13 cellular contexts compared by ENCODE assay signal in the genomic region with DNA sequence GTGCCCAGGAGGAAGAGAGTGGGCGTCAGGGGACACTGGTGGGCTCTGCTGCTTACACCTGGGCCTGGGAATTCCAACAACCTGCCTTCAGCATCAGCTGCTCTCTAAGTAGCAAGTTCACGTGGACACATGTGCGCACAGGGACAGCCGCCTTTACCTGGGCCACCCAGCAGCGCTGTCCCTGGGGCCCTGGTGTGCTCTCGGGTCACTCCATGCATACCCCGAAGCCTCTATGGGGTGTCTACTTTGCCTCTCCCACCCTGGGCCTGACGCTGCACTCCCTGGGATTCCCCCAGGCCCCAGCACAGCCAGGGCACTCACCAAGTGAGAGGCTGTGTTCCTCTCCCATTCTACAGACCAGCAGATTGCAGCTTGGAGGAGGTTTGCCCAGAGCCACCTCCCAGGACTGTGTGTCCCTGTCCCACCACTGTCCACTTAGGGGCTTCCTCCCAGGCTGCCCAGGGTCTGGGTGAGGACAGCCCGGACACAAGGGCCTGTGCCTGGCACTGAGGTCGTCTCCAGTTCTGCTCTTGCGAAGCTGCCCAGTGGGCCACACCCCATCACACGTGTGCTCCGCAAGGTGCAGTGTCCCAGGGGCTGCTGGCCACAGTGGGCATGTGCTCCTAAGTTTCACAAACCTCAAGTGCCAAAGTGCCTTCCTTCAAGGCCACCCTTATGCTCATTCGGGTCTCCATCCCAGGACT. TPM values are rescaled to one million over a fixed set of nuclear protein-coding genes. Genes with fewer than 3 reads are reported as not detected.
A peak's percentile ranks its signal among the peaks of the same experiment; 100 is the strongest.
DNase-seq lines count a peak whose midpoint lies in the region; ATAC-seq, FAIRE-seq and TF ChIP-seq lines count a peak whose summit lies in the region.
"Had no signal": no experiment of that assay in that cellular context is flagged by ENCODE, and none has a peak within 500 bp of the region (broad histone marks: within the 10 kb centered on the region; RNA-seq: fewer than 3 reads in every experiment).

No MANE protein-coding gene starts in this region.

- H3K9me1 ChIP-seq in K562 (ENCODE audit: control insufficient read depth, insufficient read depth, low read length), result no peaks in the 10 kb centered on the region

- H3K36me3 ChIP-seq in K562 (ENCODE audit: control insufficient read depth, insufficient read depth, low read length) (no peaks in the 10 kb centered on the region), mesodermal cell (ENCODE audit: control insufficient read depth, insufficient read depth, low read length) (peaks cover 15% of the 10 kb centered on the region)

- H3K4me2 ChIP-seq in K562 (ENCODE audit: insufficient read depth, low read length), result no peak overlapping the region

- no peak for TF ChIP-seq POLR2A in K562 (conservative IDR thresholded peaks at IDR 0.05)

- H3K4me3 Mint-ChIP-seq in T-helper 2 cell treated with Interferon-gamma antibody and Interleukin-4, amounts not matched to agents 5 μg/mL and 100 μg/mL, for 36 hours, result no peak overlapping the region

- H3K27ac ChIP-seq in K562 (ENCODE audit: extremely low read depth, low read depth, low read length), result no peak overlapping the region
- H3K27ac ChIP-seq in mesodermal cell (ENCODE audit: low read depth, low read length, severe bottlenecking), result peak overlapping the region; percentile 73
- peak overlapping the region; percentile 23 for H3K27ac ChIP-seq in substantia nigra (ENCODE audit: low read depth, low read length, poor library complexity, severe bottlenecking)

- CTCF ChIA-PET in K562 (lab: Yijun Ruan, JAX; ENCODE audit: low intra/inter-chr PET ratio), result no interaction called here

- no peaks in the 10 kb centered on the region for H3K9me3 Mint-ChIP-seq in T-helper 2 cell treated with Interferon-gamma antibody and Interleukin-4, amounts not matched to agents 5 μg/mL and 100 μg/mL, for 36 hours
- H3K9me3 Mint-ChIP-seq: stimulated activated naive B cell treated with anti-CD40 and anti-IgM and Interleukin-4, amounts not matched to agents 10 μg/mL and 1 μg/mL and 100 μg/mL, for 72 hours had no signal

- no peak for TF ChIP-seq RAD21 in K562 (CRISPR knock-in tag; conservative IDR thresholded peaks at IDR 0.05 in 1 of 2, IDR thresholded peaks at IDR 0.05 in 1 of 2)

- DNase-seq in T-helper 2 cell treated with Interferon-gamma antibody and Interleukin-4, amounts not matched to agents 5 μg/mL and 100 μg/mL, for 36 hours (ENCODE audit: low spot score), result no peak
- DNase-seq in T-helper 2 cell (no peak), K562 (ENCODE audit: extremely low read depth in 1 of 4, low spot score in 3 of 4) (no peak), substantia nigra (lab: John Stamatoyannopoulos, UW) (no peak), CD1c-positive myeloid dendritic cell (ENCODE audit: extremely low spot score) (no peak)
- no peak for DNase-seq in effector CD4-positive, alpha-beta T cell
- DNase-seq: NCI-H1930; stimulated activated naive B cell treated with anti-CD40 and anti-IgM and Interleukin-4, amounts not matched to agents 10 μg/mL and 1 μg/mL and 100 μg/mL, for 72 hours had no signal

- FAIRE-seq in K562 (lab: Jason Lieb, UNC), result no peak
- FAIRE-seq: astrocyte, H54 had no signal

- no TSS peak for BruUV-seq in K562 (replicated peaks; lab: Mats Ljungman, UMichigan)

- in situ Hi-C loops in K562 (cut with MboI), result no loop called here

- H3K9ac ChIP-seq in K562 (ENCODE audit: insufficient read depth in 1 of 2, low read depth in 2 of 2, low read length in 2 of 2), result peak overlapping the region in 1 of 2 experiments; percentile 31; a peak in 1 of 4 replicates

- no peaks in the 10 kb centered on the region for H3K27me3 ChIP-seq in K562 (ENCODE audit: control insufficient read depth in 2 of 2, insufficient read depth in 2 of 2, low read length in 2 of 2)

- peaks cover 4% of the 10 kb centered on the region for H3K36me3 Mint-ChIP-seq in T-helper 2 cell treated with Interferon-gamma antibody and Interleukin-4, amounts not matched to agents 5 μg/mL and 100 μg/mL, for 36 hours (ENCODE audit: low read depth)

- H3K27ac Mint-ChIP-seq in T-helper 2 cell treated with Interferon-gamma antibody and Interleukin-4, amounts not matched to agents 5 μg/mL and 100 μg/mL, for 36 hours, result peak overlapping the region; percentile 39

- H4K20me1 ChIP-seq in K562 (replicated peaks; ENCODE audit: control insufficient read depth, insufficient read depth, low read length), result no peaks in the 10 kb centered on the region

- no peaks in the 10 kb centered on the region for H3K27me3 Mint-ChIP-seq in T-helper 2 cell treated with Interferon-gamma antibody and Interleukin-4, amounts not matched to agents 5 μg/mL and 100 μg/mL, for 36 hours (ENCODE audit: low read depth)
- H3K27me3 Mint-ChIP-seq: stimulated activated naive B cell treated with anti-CD40 and anti-IgM and Interleukin-4, amounts not matched to agents 10 μg/mL and 1 μg/mL and 100 μg/mL, for 72 hours had no signal

- TF ChIP-seq EP300 in K562 (IDR thresholded peaks at IDR 0.05; ENCODE audit: low read length), result no peak

- H3K79me2 ChIP-seq in K562 (ENCODE audit: control insufficient read depth, insufficient read depth, low read length), result no peaks in the 10 kb centered on the region; the same call in 2 of the 3 replicates

- peaks cover 6 to 57% of the 10 kb centered on the region in 2 experiments; a peak in 4 of 5 replicates for H3K4me1 ChIP-seq in K562 (replicated peaks in 1 of 2; ENCODE audit: control insufficient read depth in 2 of 2, insufficient read depth in 2 of 2, low read length in 2 of 2)
- H3K4me1 ChIP-seq in mesodermal cell (ENCODE audit: control insufficient read depth, insufficient read depth, low read length, poor library complexity, severe bottlenecking), result peaks cover 50% of the 10 kb centered on the region

- no peaks in the 10 kb centered on the region for H3K9me3 ChIP-seq in K562 (replicated peaks; ENCODE audit: control insufficient read depth, insufficient read depth, low read depth, low read length)
- H3K9me3 ChIP-seq in mesodermal cell (ENCODE audit: control insufficient read depth, low read length), result no peaks in the 10 kb centered on the region

- H3K4me3 ChIP-seq in K562, result no peak overlapping the region
- no peak overlapping the region for H3K4me3 ChIP-seq in mesodermal cell (ENCODE audit: extremely low read depth, insufficient read depth, low read length, poor library complexity, severe bottlenecking)

- intact Hi-C loops in K562 (cut with micrococcal nuclease), result no loop called here

- H3K4me1 Mint-ChIP-seq in T-helper 2 cell treated with Interferon-gamma antibody and Interleukin-4, amounts not matched to agents 5 μg/mL and 100 μg/mL, for 36 hours (ENCODE audit: low read depth), result peaks cover 29% of the 10 kb centered on the region

- no peak for TF ChIP-seq CTCF in K562 (IDR thresholded peaks at IDR 0.05 in 2 of 3, conservative IDR thresholded peaks at IDR 0.05 in 1 of 3; ENCODE audit: insufficient read depth in 2 of 3, low read depth in 1 of 3, low read length in 3 of 3)

- WGBS in K562 (ENCODE audit: insufficient coverage, low coverage, missing lambda C conversion rate), result 72% methylated on average over 14 of the region's 14 CpGs
- 94 to 98% methylated on average over 13 to 14 of the region's 14 CpGs for WGBS in mesodermal cell (ENCODE audit: insufficient coverage in 2 of 2), 2 experiments

- ATAC-seq in K562 (no peak), HG03342 (IDR thresholded peaks at IDR 0.05; ENCODE audit: unreplicated experiment) (no peak)

- H2AFZ ChIP-seq in K562 (ENCODE audit: low read depth, low read length), result no peak overlapping the region

- POLR2A ChIA-PET in K562 (lab: Yijun Ruan, JAX), result interaction anchor here (0.6 to 1.3 kb wide), 2 partner anchors 10 to 234 kb away, joined by 6 to 7 read pairs; no protein-coding TSS in a partner anchor

RNA-seq across cellular contexts. Expression of gene NINJ1, which starts 5.9 kb away (rescaled TPM):
- total RNA-seq in K562 (2011; cell fraction: chromatin; rRNA removed; ENCODE audit: low replicate concordance), result 3.9 and 9.8 TPM in 2 replicates
- total RNA-seq in K562 (2011; cell fraction: nucleolus; rRNA removed), result 5.9 and 7.5 TPM in 2 replicates
- total RNA-seq in K562 (2011; cell fraction: nucleoplasm; rRNA removed), result 6.2 and 9.3 TPM in 2 replicates
- total RNA-seq in K562 (2014; rRNA removed) (8.2 and 14.7 TPM in 2 replicates), K562 (2014; rRNA removed; fragmentation: Illumina TruSeq; extraction: Trizol) (0.77 and 1.9 TPM in 2 replicates), K562 (2015; rRNA removed; fragmentation: Illumina TruSeq; extraction: Trizol) (4.8 and 4.9 TPM in 2 replicates), K562 (2021) (8.3 and 8.4 TPM in 2 replicates)
- polyA plus RNA-seq in K562 (2011; rRNA removed) (3.2 and 5.8 TPM in 2 replicates), K562 (2014; fragmentation: Illumina TruSeq; extraction: Trizol) (7.6 and 10.8 TPM in 2 replicates), K562 (2014; fragmentation: Nextera tagmentation; extraction: Ambion mirVana) (under 1 TPM; 0.13 to 0.94 TPM), K562 (2014; rRNA removed) (8.4 and 10.7 TPM in 2 replicates)
- polyA plus RNA-seq in K562 (2011; cell fraction: cytosol; rRNA removed), result 9.7 and 20.4 TPM in 2 replicates
- polyA plus RNA-seq in K562 (2011; cell fraction: nucleus; rRNA removed), result 4.3 and 6.6 TPM in 2 replicates
- 9.7 and 34.7 TPM in 2 replicates for polyA plus RNA-seq in K562 (2012)
- polyA minus RNA-seq in K562 (2011; rRNA and poly(A)+ RNA removed), result 1.6 and 2.2 TPM in 2 replicates
- polyA minus RNA-seq in K562 (2011; cell fraction: cytosol; rRNA and poly(A)+ RNA removed), result 2.9 and 7.1 TPM in 2 replicates
- 3.5 and 6.0 TPM in 2 replicates for polyA minus RNA-seq in K562 (2011; cell fraction: nucleus; rRNA and poly(A)+ RNA removed)
- 60.0 TPM for polyA plus RNA-seq in mesodermal cell (2013, experiment 1 of 2)
- polyA plus RNA-seq in mesodermal cell (2013, experiment 2 of 2), result 48.5 TPM

RNA-seq across cellular contexts. Expression of gene CARD19, which starts 32.1 kb away (rescaled TPM):
- 5.1 and 21.8 TPM in 2 replicates for total RNA-seq in K562 (2011; cell fraction: chromatin; rRNA removed; ENCODE audit: low replicate concordance)
- total RNA-seq in K562 (2011; cell fraction: nucleolus; rRNA removed), result 24.3 and 26.3 TPM in 2 replicates
- 14.4 and 20.2 TPM in 2 replicates for total RNA-seq in K562 (2011; cell fraction: nucleoplasm; rRNA removed)
- total RNA-seq in K562 (2014; rRNA removed) (34.9 and 35.3 TPM in 2 replicates), K562 (2014; rRNA removed; fragmentation: Illumina TruSeq; extraction: Trizol) (2.7 and 2.9 TPM in 2 replicates), K562 (2015; rRNA removed; fragmentation: Illumina TruSeq; extraction: Trizol) (13.0 and 14.6 TPM in 2 replicates), K562 (2021) (18.6 and 23.4 TPM in 2 replicates)
- polyA plus RNA-seq in K562 (2011; rRNA removed) (15.9 and 23.7 TPM in 2 replicates), K562 (2014; fragmentation: Illumina TruSeq; extraction: Trizol) (5.3 and 13.8 TPM in 2 replicates), K562 (2014; fragmentation: Nextera tagmentation; extraction: Ambion mirVana) (1 to 10 TPM in 1 of 2 experiments, under 1 TPM in 1; 0.90 to 2.1 TPM), K562 (2014; rRNA removed) (30.7 and 35.3 TPM in 2 replicates)
- polyA plus RNA-seq in K562 (2011; cell fraction: cytosol; rRNA removed), result 40.2 and 99.4 TPM in 2 replicates
- polyA plus RNA-seq in K562 (2011; cell fraction: nucleus; rRNA removed), result 36.2 and 60.4 TPM in 2 replicates
- 19.5 and 30.7 TPM in 2 replicates for polyA plus RNA-seq in K562 (2012)
- 2.4 and 3.3 TPM in 2 replicates for polyA minus RNA-seq in K562 (2011; rRNA and poly(A)+ RNA removed)
- 4.8 and 7.6 TPM in 2 replicates for polyA minus RNA-seq in K562 (2011; cell fraction: cytosol; rRNA and poly(A)+ RNA removed)
- 7.4 and 8.0 TPM in 2 replicates for polyA minus RNA-seq in K562 (2011; cell fraction: nucleus; rRNA and poly(A)+ RNA removed)
- 40.9 TPM for polyA plus RNA-seq in mesodermal cell (2013, experiment 1 of 2)
- polyA plus RNA-seq in mesodermal cell (2013, experiment 2 of 2), result 34.1 TPM

RNA-seq across cellular contexts. Expression of gene WNK2, which starts 55.8 kb away (rescaled TPM):
- total RNA-seq in K562 (2011; cell fraction: chromatin; rRNA removed; ENCODE audit: low replicate concordance), result 5.1 and 9.4 TPM in 2 replicates
- 1.5 and 1.6 TPM in 2 replicates for total RNA-seq in K562 (2011; cell fraction: nucleolus; rRNA removed)
- 4.0 and 4.5 TPM in 2 replicates for total RNA-seq in K562 (2011; cell fraction: nucleoplasm; rRNA removed)
- 0.64 and 1.9 TPM in 2 replicates for total RNA-seq in K562 (2014; rRNA removed)
- 0.36 and 0.41 TPM in 2 replicates for total RNA-seq in K562 (2014; rRNA removed; fragmentation: Illumina TruSeq; extraction: Trizol)
- total RNA-seq in K562 (2015; rRNA removed; fragmentation: Illumina TruSeq; extraction: Trizol), result 0.40 and 0.60 TPM in 2 replicates
- 3.3 TPM in 2 replicates for total RNA-seq in K562 (2021)
- polyA plus RNA-seq in K562 (2011; rRNA removed), result 0.28 and 0.45 TPM in 2 replicates
- polyA plus RNA-seq in K562 (2011; cell fraction: cytosol; rRNA removed), result 0.15 and 0.75 TPM in 2 replicates
- 0.73 and 2.4 TPM in 2 replicates for polyA plus RNA-seq in K562 (2011; cell fraction: nucleus; rRNA removed)
- polyA plus RNA-seq in K562 (2012), result 1.9 and 2.2 TPM in 2 replicates
- polyA plus RNA-seq in K562 (2014; fragmentation: Illumina TruSeq; extraction: Trizol), result 0.73 and 1.7 TPM in 2 replicates
- not detected for polyA plus RNA-seq in K562 (2014; fragmentation: Nextera tagmentation; extraction: Ambion mirVana)
- polyA plus RNA-seq in K562 (2014; rRNA removed), result 1.4 and 1.8 TPM in 2 replicates
- 0.27 and 0.77 TPM in 2 replicates for polyA minus RNA-seq in K562 (2011; rRNA and poly(A)+ RNA removed)
- 0.67 TPM in 1 of 2 replicates, not detected in the other for polyA minus RNA-seq in K562 (2011; cell fraction: cytosol; rRNA and poly(A)+ RNA removed)
- polyA minus RNA-seq in K562 (2011; cell fraction: nucleus; rRNA and poly(A)+ RNA removed), result 0.89 and 1.2 TPM in 2 replicates
- polyA plus RNA-seq in mesodermal cell (2013, experiment 1 of 2), result 9.0 TPM
- 8.1 TPM for polyA plus RNA-seq in mesodermal cell (2013, experiment 2 of 2)
- total RNA-seq: A172 had no signal
